Comparison of ENCODE assay signal across 1 cellular context in the genomic region with DNA sequence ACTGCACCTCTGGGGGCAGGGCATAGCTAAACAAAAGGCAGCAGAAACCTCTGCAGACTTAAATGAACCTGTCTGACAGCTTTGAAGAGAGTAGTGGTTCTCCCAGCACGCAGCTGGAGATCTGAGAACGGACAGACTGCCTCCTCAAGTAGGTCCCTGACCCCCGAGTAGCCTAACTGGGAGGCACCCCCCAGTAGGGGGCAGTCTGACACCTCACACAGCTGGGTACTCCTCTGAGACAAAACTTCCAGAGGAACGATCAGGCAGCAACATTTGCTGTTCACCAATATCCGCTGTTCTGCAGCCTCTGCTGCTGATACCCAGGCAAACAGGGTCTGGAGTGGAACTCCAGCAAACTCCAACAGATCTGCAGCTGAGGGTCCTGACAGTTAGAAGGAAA. TPM values are rescaled to one million over a fixed set of nuclear protein-coding genes. Genes with fewer than 3 reads are reported as not detected.
"Had no signal": no experiment of that assay in that cellular context is flagged by ENCODE, and none has a peak within 500 bp of the region (broad histone marks: within the 10 kb centered on the region; RNA-seq: fewer than 3 reads in every experiment).

No MANE protein-coding gene starts in this region.

RNA-seq across cellular contexts. Expression of a gene that starts 13.5 kb away (rescaled TPM):
- total RNA-seq: occipital lobe had no signal
